ENCODE assay signal across 8 cellular contexts in genomic region chr15:44194397-44195150, GRCh38.
DNase-seq lines count a peak whose midpoint lies in the region; ATAC-seq and TF ChIP-seq lines count a peak whose summit lies in the region.

No MANE protein-coding gene starts in this region.

- no peaks in the 10 kb centered on the region for H3K36me3 ChIP-seq in ACC112 (ENCODE audit: insufficient read depth, low read length)
- H3K36me3 ChIP-seq in SU-DHL-6 (ENCODE audit: low read length) = no peaks in the 10 kb centered on the region

- peak; percentile 16 for ATAC-seq in GM18907 (IDR thresholded peaks at IDR 0.05; ENCODE audit: unreplicated experiment)
- peak; percentile 19 for ATAC-seq in HG03342 (IDR thresholded peaks at IDR 0.05; ENCODE audit: unreplicated experiment)
- ATAC-seq in HG03439 (IDR thresholded peaks at IDR 0.05; ENCODE audit: unreplicated experiment) = no peak

- H3K4me1 ChIP-seq in ACC112 (ENCODE audit: control insufficient read depth, insufficient read depth, low read length, unreplicated experiment) = peaks cover 14% of the 10 kb centered on the region

- H2AFZ ChIP-seq in ACC112 (ENCODE audit: low read length, unreplicated experiment) = peak overlapping the region; percentile 64
- peak overlapping the region; percentile 98 for H2AFZ ChIP-seq in SU-DHL-6 (ENCODE audit: low read depth, low read length, severe bottlenecking)

- TF ChIP-seq CTCF in SU-DHL-6 (IDR thresholded peaks at IDR 0.05; ENCODE audit: insufficient read depth, low read length, poor library complexity, severe bottlenecking) = no peak

- H3K9me3 ChIP-seq in SU-DHL-6 (ENCODE audit: insufficient read depth, low read length) = no peaks in the 10 kb centered on the region

- no peaks in the 10 kb centered on the region for H3K9me2 ChIP-seq in SU-DHL-6 (replicated peaks; ENCODE audit: insufficient read depth, low read length)

- peak overlapping the region; percentile 54 for H3K9ac ChIP-seq in SU-DHL-6 (ENCODE audit: low read length)

- peak overlapping the region; percentile 35; the same call in 1 of the 2 replicates for H3K27ac ChIP-seq in ACC112 (ENCODE audit: low read depth, low read length)
- no peak overlapping the region for H3K27ac ChIP-seq in SU-DHL-6 (ENCODE audit: low read depth, low read length)

- DNase-seq in anterior cingulate cortex (lab: John Stamatoyannopoulos, UW) (peak in 39 of 58 donors; percentile 14 to 76 (median 57)), hypothalamus (lab: John Stamatoyannopoulos, UW) (peak in 30 of 51 donors; percentile 17 to 83 (median 57)), skeletal muscle cell (ENCODE audit: low read depth) (peak; percentile 4)

- H3F3A ChIP-seq in SU-DHL-6 (ENCODE audit: insufficient read depth) = no peaks in the 10 kb centered on the region

- H4K20me1 ChIP-seq in SU-DHL-6 (ENCODE audit: low read depth, low read length) = no peaks in the 10 kb centered on the region

- H3K4me3 ChIP-seq in ACC112 (ENCODE audit: low read depth, low read length) = peak overlapping the region; percentile 80
- H3K4me3 ChIP-seq in SU-DHL-6 (ENCODE audit: insufficient read depth, low read length, poor library complexity, severe bottlenecking) = peak overlapping the region; percentile 54
- H3K4me3 ChIP-seq in skeletal muscle cell (ENCODE audit: low read depth, low read length) = peak overlapping the region; percentile 54

- H3K27me3 ChIP-seq in ACC112 (ENCODE audit: insufficient read depth, low read length) (no peaks in the 10 kb centered on the region), SU-DHL-6 (ENCODE audit: low read length) (no peaks in the 10 kb centered on the region)

- peak overlapping the region; percentile 67 for H3K4me2 ChIP-seq in SU-DHL-6 (ENCODE audit: low read depth, low read length, poor library complexity, severe bottlenecking)

- peaks cover 19% of the 10 kb centered on the region for H3K79me2 ChIP-seq in ACC112 (ENCODE audit: control insufficient read depth, insufficient read depth, low read length, unreplicated experiment)
- H3K79me2 ChIP-seq in SU-DHL-6 (ENCODE audit: insufficient read depth, low read length) = no peaks in the 10 kb centered on the region

Comparison
In these comparisons a context has a peak if more than half of its experiments do, and no peak if none do; other contexts are left out.
1. DNase-seq: peak in every context shown above with its lines; median percentile 57 in anterior cingulate cortex; 57 in hypothalamus; 4 in skeletal muscle cell.